Comparison of ENCODE assay signal across 23 cellular contexts in the genomic region with DNA sequence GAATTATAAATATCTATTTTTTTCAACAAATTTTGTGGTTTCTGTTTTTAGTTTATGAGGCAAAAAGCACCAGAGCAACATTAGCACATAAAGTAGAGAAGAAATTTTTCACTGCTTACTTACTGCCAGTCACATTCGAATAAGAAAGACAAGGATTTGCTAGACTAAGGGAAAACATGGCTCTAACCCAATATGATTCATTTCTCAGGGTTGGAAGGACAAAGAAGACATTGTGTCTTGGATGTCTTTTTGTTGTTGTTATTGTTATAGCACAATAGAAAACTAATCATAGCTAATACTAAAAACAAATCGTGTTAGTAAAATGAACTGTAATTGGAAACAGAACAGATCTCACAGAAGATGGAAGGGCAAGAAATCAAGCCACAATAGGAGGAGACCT.
A peak's percentile ranks its signal among the peaks of the same experiment; 100 is the strongest.
DNase-seq lines count a peak whose midpoint lies in the region; ATAC-seq, FAIRE-seq and TF ChIP-seq lines count a peak whose summit lies in the region.
"Had no signal": no experiment of that assay in that cellular context is flagged by ENCODE, and none has a peak within 500 bp of the region (broad histone marks: within the 10 kb centered on the region; RNA-seq: fewer than 3 reads in every experiment).

No MANE protein-coding gene starts in this region.

- ATAC-seq in foreskin keratinocyte: no peak
- ATAC-seq in HG03095 (IDR thresholded peaks at IDR 0.05; ENCODE audit: unreplicated experiment): no peak
- ATAC-seq: activated CD8-positive, alpha-beta T cell treated with anti-CD3 and anti-CD28 coated beads, Interleukin-2, amount 10 ng/mL, durations not matched to agents 7 days and 5 days; activated naive CD4-positive, alpha-beta T cell treated with anti-CD3 and anti-CD28 coated beads, Interleukin-2, amount 50 U/mL, for 72 hours; gastrocnemius medialis; sciatic nerve; stimulated activated effector memory CD8-positive, alpha-beta T cell treated with anti-CD3 and anti-CD28 coated beads, Interleukin-12 subunit alpha, Interleukin-12 subunit beta, amount 100 ng/mL, for 72 hours had no signal

- no peaks in the 10 kb centered on the region for H3K36me3 ChIP-seq in HUES48 (ENCODE audit: control insufficient read depth, insufficient read depth, low read length)
- H3K36me3 ChIP-seq: ascending aorta, BLaER1, gastrocnemius medialis, prostate gland had no signal

- no peak overlapping the region for H3K9ac ChIP-seq in HUES48 (ENCODE audit: low read depth, low read length)
- H3K9ac ChIP-seq: BLaER1 had no signal

- H3K27me3 ChIP-seq in HUES48 (ENCODE audit: control insufficient read depth, insufficient read depth, low read length) (no peaks in the 10 kb centered on the region; the same call in 1 of the 2 replicates), foreskin keratinocyte (peaks cover 4% of the 10 kb centered on the region)
- H3K27me3 ChIP-seq: ascending aorta, BLaER1, gastrocnemius medialis had no signal

- H3K9me3 ChIP-seq in HUES48 (ENCODE audit: control insufficient read depth, insufficient read depth, low read length): no peaks in the 10 kb centered on the region
- H3K9me3 ChIP-seq: ascending aorta, BLaER1, gastrocnemius medialis, prostate gland had no signal

- no peak for DNase-seq in D721Med (ENCODE audit: insufficient read length, low spot score)
- DNase-seq in foreskin keratinocyte: peak; percentile 22 to 57
- DNase-seq in GM13977 (ENCODE audit: low spot score): no peak
- DNase-seq in NCI-H2107 (lab: John Stamatoyannopoulos, UW): no peak
- no peak for DNase-seq in activated CD4-positive, alpha-beta T cell treated with anti-CD3 and anti-CD28 coated beads for 48 hours
- DNase-seq: activated CD8-positive, alpha-beta T cell treated with anti-CD3 and anti-CD28 coated beads, Interleukin-2, amount 10 ng/mL, durations not matched to agents 7 days and 5 days; gastrocnemius medialis; left cardiac atrium; NCI-H1105 treated with DMSO at 0.1 percent for 48 hours; NCI-H2029; NCI-H345; NCI-H774; stimulated activated CD4-positive, alpha-beta T cell treated with anti-CD3 and anti-CD28 coated beads, Interleukin-4, amount 100 ng/mL, for 24 hours; substantia nigra had no signal

- H3K4me1 ChIP-seq in HUES48 (ENCODE audit: control insufficient read depth, insufficient read depth, low read length): peaks cover 8% of the 10 kb centered on the region
- no peaks in the 10 kb centered on the region for H3K4me1 ChIP-seq in foreskin keratinocyte
- H3K4me1 ChIP-seq: ascending aorta, BLaER1, gastrocnemius medialis, prostate gland had no signal

- H3K27ac ChIP-seq in HUES48 (ENCODE audit: low read depth, low read length): peak overlapping the region; percentile 55
- H3K27ac ChIP-seq in foreskin keratinocyte: no peak overlapping the region
- H3K27ac ChIP-seq: ascending aorta, BLaER1, gastrocnemius medialis, prostate gland had no signal

- H3K4me3 ChIP-seq in HUES48 (ENCODE audit: low read depth, low read length): no peak overlapping the region
- H3K4me3 ChIP-seq: ascending aorta, BLaER1, gastrocnemius medialis, prostate gland had no signal

- TF ChIP-seq CTCF in D721Med (IDR thresholded peaks at IDR 0.05; ENCODE audit: insufficient read depth, missing control alignments): no peak
- TF ChIP-seq CTCF in foreskin keratinocyte (conservative IDR thresholded peaks at IDR 0.05): no peak
- TF ChIP-seq CTCF in GM13977 (IDR thresholded peaks at IDR 0.05; ENCODE audit: extremely low read depth, insufficient read depth, missing control alignments): no peak

- in situ Hi-C loops in GM13977 (cut with MboI; ENCODE audit: low pct_unique_long_range_greater_than_20kb, low sequenced_read_pairs, unreplicated experiment): loop anchor here (25.0 kb wide), 1 partner anchor 548 kb away; no protein-coding TSS in a partner anchor

- peak; percentile 89 for FAIRE-seq in D721Med (lab: Jason Lieb, UNC)
- FAIRE-seq in endometrium (lab: Jason Lieb, UNC): peak; percentile 51

Comparison
In these comparisons a context has a peak if more than half of its experiments do, and no peak if none do; other contexts are left out.
1. DNase-seq: peak in foreskin keratinocyte (2 of 2); none in D721Med (single experiment), GM13977 (single experiment), NCI-H2107 (single experiment) and activated CD4-positive, alpha-beta T cell treated with anti-CD3 and anti-CD28 coated beads for 48 hours (single experiment).